1 cellular context compared by ENCODE assay signal in genomic region chr16:2009791-2010510, GRCh38.
TF ChIP-seq lines count a peak whose summit lies in the region.

ZNF598 (minus strand) TSS chr16:2009821.

TF ChIP-seq in HEK293, 187 proteins besides CTCF, POLR2A, EP300 and RAD21 (continued from another document and continues in another):
- TF ChIP-seq HIC1 (tag by site-specific recombination; IDR thresholded peaks at IDR 0.05) = no peak
- no peak for TF ChIP-seq ZNF18 (tag by site-specific recombination; IDR thresholded peaks at IDR 0.05)
- peak; percentile 86 for TF ChIP-seq ZNF324 (tag by site-specific recombination; IDR thresholded peaks at IDR 0.05)
- no peak for TF ChIP-seq ZNF791 (tag by site-specific recombination; IDR thresholded peaks at IDR 0.05)
- no peak for TF ChIP-seq GLIS1 (tag by site-specific recombination; IDR thresholded peaks at IDR 0.05)
- TF ChIP-seq KLF1 (tag by site-specific recombination; IDR thresholded peaks at IDR 0.05) = peak; percentile 42; the same call in 1 of the 2 replicates
- no peak for TF ChIP-seq ZNF280D (tag by site-specific recombination; IDR thresholded peaks at IDR 0.05)
- peak; percentile 74 for TF ChIP-seq ZNF76 (tag by site-specific recombination; IDR thresholded peaks at IDR 0.05; ENCODE audit: borderline replicate concordance, low read depth)
- no peak for TF ChIP-seq ZSCAN16 (tag by site-specific recombination; IDR thresholded peaks at IDR 0.05)
- 0 out of 2 replicates have a peak, but pooled peaks have one; percentile 27 for TF ChIP-seq ZBTB48 (tag by site-specific recombination; IDR thresholded peaks at IDR 0.05)
- TF ChIP-seq ZNF114 (tag by site-specific recombination; IDR thresholded peaks at IDR 0.05) = no peak
- TF ChIP-seq REST (tag by site-specific recombination; IDR thresholded peaks at IDR 0.05) = peak; percentile 49; the same call in 1 of the 2 replicates
- TF ChIP-seq PRDM4 (tag by site-specific recombination; IDR thresholded peaks at IDR 0.05) = no peak
- no peak for TF ChIP-seq FEZF1 (tag by site-specific recombination; IDR thresholded peaks at IDR 0.05)
- no peak for TF ChIP-seq IKZF3 (tag by site-specific recombination; IDR thresholded peaks at IDR 0.05)
- TF ChIP-seq INSM2 (tag by site-specific recombination; IDR thresholded peaks at IDR 0.05) = peak; percentile 46; the same call in 1 of the 2 replicates
- TF ChIP-seq SP7 (tag by site-specific recombination; IDR thresholded peaks at IDR 0.05) = peak; percentile 76
- peak; percentile 45; the same call in 1 of the 2 replicates for TF ChIP-seq KLF9 (tag by site-specific recombination; IDR thresholded peaks at IDR 0.05; ENCODE audit: low read depth)
- TF ChIP-seq OVOL3 (tag by site-specific recombination; IDR thresholded peaks at IDR 0.05) = peak; percentile 62; the same call in 1 of the 2 replicates
- TF ChIP-seq ZBTB20 (tag by site-specific recombination; IDR thresholded peaks at IDR 0.05) = no peak
- TF ChIP-seq SETDB1 (IDR thresholded peaks at IDR 0.05; ENCODE audit: insufficient read length, low read length) = no peak
- TF ChIP-seq ZNF292 (tag by site-specific recombination; IDR thresholded peaks at IDR 0.05; ENCODE audit: borderline replicate concordance, low read depth) = no peak
- no peak for TF ChIP-seq ZNF549 (tag by site-specific recombination; IDR thresholded peaks at IDR 0.05)
- TF ChIP-seq ZSCAN18 (tag by site-specific recombination; IDR thresholded peaks at IDR 0.05) = no peak
- TF ChIP-seq SP2 (tag by site-specific recombination; IDR thresholded peaks at IDR 0.05) = peak; percentile 51
- no peak for TF ChIP-seq ZNF544 (tag by site-specific recombination; IDR thresholded peaks at IDR 0.05)
- TF ChIP-seq ZNF473 (tag by site-specific recombination; IDR thresholded peaks at IDR 0.05) = no peak
- peak; percentile 66 for TF ChIP-seq ZNF660 (tag by site-specific recombination; IDR thresholded peaks at IDR 0.05)
- TF ChIP-seq ZNF645 (tag by site-specific recombination; IDR thresholded peaks at IDR 0.05) = no peak
- no peak; the same call in 1 of the 2 replicates for TF ChIP-seq WT1 (tag by site-specific recombination; IDR thresholded peaks at IDR 0.05)
- TF ChIP-seq KLF17 (tag by site-specific recombination; IDR thresholded peaks at IDR 0.05) = peak; percentile 49; the same call in 1 of the 2 replicates
- TF ChIP-seq ZNF174 (tag by site-specific recombination; IDR thresholded peaks at IDR 0.05) = no peak
- peak; percentile 34; the same call in 1 of the 2 replicates for TF ChIP-seq ZNF184 (tag by site-specific recombination; IDR thresholded peaks at IDR 0.05)
- no peak for TF ChIP-seq ZNF510 (tag by site-specific recombination; IDR thresholded peaks at IDR 0.05; ENCODE audit: insufficient replicate concordance)
- TF ChIP-seq AEBP2 (tag by site-specific recombination; IDR thresholded peaks at IDR 0.05; ENCODE audit: borderline replicate concordance) = no peak
- no peak for TF ChIP-seq ZBTB1 (tag by site-specific recombination; IDR thresholded peaks at IDR 0.05)
